ENCODE assay signal across 16 cellular contexts in genomic region chr6:101516553-101516952, GRCh38.
DNase-seq lines count a peak whose midpoint lies in the region; ATAC-seq, FAIRE-seq and TF ChIP-seq lines count a peak whose summit lies in the region.
"Had no signal": no experiment of that assay in that cellular context is flagged by ENCODE, and none has a peak within 500 bp of the region (broad histone marks: within the 10 kb centered on the region; RNA-seq: fewer than 3 reads in every experiment).

No MANE protein-coding gene starts in this region.

- no peak for TF ChIP-seq CTCF in D721Med (IDR thresholded peaks at IDR 0.05; ENCODE audit: insufficient read depth, missing control alignments)

- DNase-seq in NCI-H446 treated with DMSO at 0.1 percent for 48 hours (lab: John Stamatoyannopoulos, UW) (peak; percentile 22), NCI-H446 (lab: John Stamatoyannopoulos, UW) (no peak), NCI-H69 (lab: John Stamatoyannopoulos, UW) (peak; percentile 75), left kidney (ENCODE audit: low read depth, low spot score) (peak; percentile 26), D721Med (ENCODE audit: insufficient read length, low spot score) (no peak)
- no peak for DNase-seq in activated CD8-positive, alpha-beta memory T cell treated with anti-CD3 and anti-CD28 coated beads, Interleukin-2, amount 50 U/mL, for 4 hours
- DNase-seq: 8988T; AML-193; Caco-2; CD8-positive, alpha-beta memory T cell; DMS53; GF-D8; HCEC 1CT; HFFc6 had no signal

- ATAC-seq in HG03565 (IDR thresholded peaks at IDR 0.05; ENCODE audit: unreplicated experiment) = no peak

- no peak for FAIRE-seq in D721Med (lab: Jason Lieb, UNC)
- FAIRE-seq: H1 had no signal

Comparison
In these comparisons a context has a peak if more than half of its experiments do, and no peak if none do; other contexts are left out.
1. DNase-seq: peak in NCI-H446 treated with DMSO at 0.1 percent for 48 hours (single experiment), NCI-H69 (single experiment) and left kidney (single experiment); none in NCI-H446 (0 of 2), activated CD8-positive, alpha-beta memory T cell treated with anti-CD3 and anti-CD28 coated beads, Interleukin-2, amount 50 U/mL, for 4 hours (single experiment) and D721Med (single experiment).